ENCODE assay signal across 5 cellular contexts in genomic region chr20:20355503-20355902, GRCh38. TPM values are rescaled to one million over a fixed set of nuclear protein-coding genes. Genes with fewer than 3 reads are reported as not detected.
"Had no signal": no experiment of that assay in that cellular context is flagged by ENCODE, and none has a peak within 500 bp of the region (broad histone marks: within the 10 kb centered on the region; RNA-seq: fewer than 3 reads in every experiment).

No MANE protein-coding gene starts in this region.

RNA-seq across cellular contexts. Expression of gene INSM1, which starts 12.4 kb away (rescaled TPM):
- total RNA-seq: activated B cell treated with CpG ODN at 0.5 μM for 24 hours; activated CD4-positive, alpha-beta memory T cell treated with anti-CD3 and anti-CD28 coated beads, Interleukin-2, amount 10 ng/mL, durations not matched to agents 7 days and 5 days; activated CD4-positive, alpha-beta T cell treated with anti-CD3 and anti-CD28 coated beads, Interleukin-2, amount 10 ng/mL, durations not matched to agents 7 days and 5 days; activated CD8-positive, alpha-beta T cell treated with anti-CD3 and anti-CD28 coated beads, Interleukin-2, amount 10 ng/mL, durations not matched to agents 7 days and 5 days; T-helper 17 cell had no signal
